Comparison of ENCODE assay signal across 33 cellular contexts in genomic region chr15:54099010-54099409, GRCh38.
"Had no signal": no experiment of that assay in that cellular context is flagged by ENCODE, and none has a peak within 500 bp of the region (broad histone marks: within the 10 kb centered on the region; RNA-seq: fewer than 3 reads in every experiment).

No MANE protein-coding gene starts in this region.

- FAIRE-seq: astrocyte, bronchial epithelial cell had no signal

- H3K27me3 ChIP-seq: adrenal gland, ascending aorta, body of pancreas, brain microvascular endothelial cell, breast epithelium had no signal

- H3K4me3 ChIP-seq: adrenal gland, ascending aorta, body of pancreas, breast epithelium had no signal

- H3K36me3 ChIP-seq: adrenal gland, ascending aorta, brain microvascular endothelial cell, breast epithelium had no signal

- DNase-seq: activated effector memory CD4-positive, alpha-beta T cell treated with anti-CD3 and anti-CD28 coated beads, Interleukin-2, amount 50 U/mL, for 16 hours; activated effector memory CD4-positive, alpha-beta T cell treated with Interleukin-2 at 50 U/mL for 16 hours; activated gamma-delta T cell; activated gamma-delta T cell treated with Interleukin-2 at 50 U/mL for 16 hours; activated naive CD4-positive, alpha-beta T cell; activated naive CD4-positive, alpha-beta T cell treated with anti-CD3 and anti-CD28 coated beads for 36 hours; activated naive CD4-positive, alpha-beta T cell treated with anti-CD3 and anti-CD28 coated beads, Interleukin-2, amount 10 ng/mL, durations not matched to agents 7 days and 5 days; activated naive CD4-positive, alpha-beta T cell treated with anti-CD3 and anti-CD28 coated beads, Interleukin-2, amount 50 U/mL, for 16 hours; activated naive CD4-positive, alpha-beta T cell treated with Interleukin-2 at 50 U/mL for 16 hours; activated naive CD8-positive, alpha-beta T cell treated with anti-CD3 and anti-CD28 coated beads for 36 hours; activated naive CD8-positive, alpha-beta T cell treated with anti-CD3 and anti-CD28 coated beads, Interleukin-2, amount 10 ng/mL, durations not matched to agents 7 days and 5 days; activated naive CD8-positive, alpha-beta T cell treated with anti-CD3 and anti-CD28 coated beads, Interleukin-2, amount 50 U/mL, for 24 hours; activated T-cell treated with anti-CD3 and anti-CD28 coated beads, Interleukin-2, amount 50 U/mL, for 1 hour; activated T-cell treated with anti-CD3 and anti-CD28 coated beads, Interleukin-2, amount 50 U/mL, for 24 hours; activated T-cell treated with anti-CD3 and anti-CD28 coated beads, Interleukin-2, amount 50 U/mL, for 4 hours; activated T-cell treated with anti-CD3 and anti-CD28 coated beads, Interleukin-2, amount 50 U/mL, for 48 hours; activated T-cell treated with anti-CD3 and anti-CD28 coated beads, Interleukin-2, amount 50 U/mL, for 72 hours; adrenal gland; amniotic stem cell; amygdala; anterior cingulate cortex; aorta; body of pancreas; brain microvascular endothelial cell; caudate nucleus; central memory CD4-positive, alpha-beta T cell; cerebellar nuclear complex had no signal

- H3K4me1 ChIP-seq: adrenal gland, ascending aorta, body of pancreas, breast epithelium had no signal

- H3K9me3 ChIP-seq: adrenal gland, ascending aorta, body of pancreas, breast epithelium had no signal

- H3K27ac ChIP-seq: adrenal gland, ascending aorta, body of pancreas, brain microvascular endothelial cell, breast epithelium had no signal

- ATAC-seq: activated naive CD4-positive, alpha-beta T cell treated with anti-CD3 and anti-CD28 coated beads, Interleukin-2, amount 50 U/mL, for 72 hours; activated naive CD8-positive, alpha-beta T cell treated with anti-CD3 and anti-CD28 coated beads, Interleukin-2, amount 50 U/mL, for 24 hours; activated T-cell treated with anti-CD3 and anti-CD28 coated beads, Interleukin-2, amount 50 U/mL, for 4 hours; activated T-cell treated with anti-CD3 and anti-CD28 coated beads, Interleukin-2, amount 50 U/mL, for 72 hours; activated T-helper 17 cell treated with anti-CD3 and anti-CD28 coated beads, Interleukin-2, amount 50 U/mL, for 72 hours; body of pancreas had no signal
